Comparison of ENCODE assay signal across 12 cellular contexts in genomic region chr3:137764001-137764433, GRCh38. TPM values are rescaled to one million over a fixed set of nuclear protein-coding genes. Genes with fewer than 3 reads are reported as not detected.
A peak's percentile ranks its signal among the peaks of the same experiment; 100 is the strongest.
DNase-seq lines count a peak whose midpoint lies in the region; ATAC-seq and TF ChIP-seq lines count a peak whose summit lies in the region.
"Had no signal": no experiment of that assay in that cellular context is flagged by ENCODE, and none has a peak within 500 bp of the region (broad histone marks: within the 10 kb centered on the region; RNA-seq: fewer than 3 reads in every experiment).

TSS of gene SOX14 (plus strand) at chr3:137764315. CDS start at chr3:137764785, 470 bp downstream.

- no peak within 1 kb of the TSS for H3K4me3 Mint-ChIP-seq in activated T-cell treated with anti-CD3 and anti-CD28 coated beads, Interleukin-2, amount 50 U/mL, for 4 hours

- intact Hi-C loops in Right ventricle myocardium inferior (cut with DNase I) (no loop called here), left cardiac atrium (cut with DNase I) (no loop called here), transverse colon (cut with DNase I; ENCODE audit: low total_unique reads) (no loop called here)

- no peaks in the 10 kb centered on the region for H3K36me3 ChIP-seq in transverse colon
- H3K36me3 ChIP-seq: spleen, vagina had no signal

- H3K4me3 ChIP-seq in transverse colon = peak within 1 kb of the TSS in 2 of 4 donors; percentile 9 to 41
- H3K4me3 ChIP-seq: vagina had no signal

- peaks cover 2% of the 10 kb centered on the region for H3K4me1 Mint-ChIP-seq in activated T-cell treated with anti-CD3 and anti-CD28 coated beads, Interleukin-2, amount 50 U/mL, for 4 hours (ENCODE audit: low read depth)

- no peak for ATAC-seq in Right ventricle myocardium inferior
- no peak for ATAC-seq in left cardiac atrium
- no peak for ATAC-seq in activated T-cell treated with anti-CD3 and anti-CD28 coated beads, Interleukin-2, amount 50 U/mL, for 4 hours

- H3K27ac ChIP-seq in transverse colon = no peak within 1 kb of the TSS
- H3K27ac ChIP-seq: spleen, vagina had no signal

- no peak for TF ChIP-seq CTCF in transverse colon (IDR thresholded peaks at IDR 0.05)

- DNase-seq in Right ventricle myocardium inferior (ENCODE audit: missing footprints) (peak; percentile 37), left cardiac atrium (no peak), NCI-H748 treated with DMSO at 0.1 percent for 48 hours (lab: John Stamatoyannopoulos, UW) (peak; percentile 49), iPS-NIHi7 (ENCODE audit: extremely low spot score) (peak; percentile 86), transverse colon (peak; percentile 35), NOMO-1 (lab: John Stamatoyannopoulos, UW; ENCODE audit: unreplicated experiment in 2 of 2) (no peak), activated gamma-delta T cell (lab: John Stamatoyannopoulos, UW) (no peak)
- no peak for DNase-seq in activated T-cell treated with anti-CD3 and anti-CD28 coated beads, Interleukin-2, amount 50 U/mL, for 4 hours
- DNase-seq: SHP77, spleen had no signal

- H3K36me3 Mint-ChIP-seq in activated T-cell treated with anti-CD3 and anti-CD28 coated beads, Interleukin-2, amount 50 U/mL, for 4 hours (ENCODE audit: insufficient read depth) = no peaks in the 10 kb centered on the region

- peaks cover 88% of the 10 kb centered on the region for H3K27me3 Mint-ChIP-seq in activated T-cell treated with anti-CD3 and anti-CD28 coated beads, Interleukin-2, amount 50 U/mL, for 4 hours (ENCODE audit: low read depth)

- 3 to 10% methylated on average over 16 to 30 of the region's 30 CpGs for WGBS in transverse colon (ENCODE audit: low coverage in 1 of 2), 2 donors

- TF ChIP-seq POLR2A in transverse colon (IDR thresholded peaks at IDR 0.05) = no peak

- in situ Hi-C loops in transverse colon (cut with MboI; ENCODE audit: low pct_ligation_motif_present in 1 of 4, low pct_unique_long_range_greater_than_20kb in 1 of 4, low sequenced_read_pairs in 3 of 4) = no loop called here

- no peak for TF ChIP-seq EP300 in transverse colon (IDR thresholded peaks at IDR 0.05; ENCODE audit: low read depth)

- peaks cover 96% of the 10 kb centered on the region for H3K27me3 ChIP-seq in transverse colon

- peaks cover 0 to 32% (median 16%) of the 10 kb centered on the region in 4 donors for H3K4me1 ChIP-seq in transverse colon

- H3K9me3 ChIP-seq in transverse colon = no peaks in the 10 kb centered on the region
- H3K9me3 ChIP-seq: vagina had no signal

- no peaks in the 10 kb centered on the region for H3K9me3 Mint-ChIP-seq in activated T-cell treated with anti-CD3 and anti-CD28 coated beads, Interleukin-2, amount 50 U/mL, for 4 hours

RNA-seq across cellular contexts. Expression of gene SOX14, which starts in this region (rescaled TPM):
- total RNA-seq in Right ventricle myocardium inferior (not detected), left cardiac atrium (not detected), transverse colon (not detected)
- total RNA-seq in activated T-cell treated with anti-CD3 and anti-CD28 coated beads, Interleukin-2, amount 50 U/mL, for 4 hours = not detected
- total RNA-seq: frontal cortex, spleen, vagina had no signal

Comparison
In these comparisons a context has a peak if more than half of its experiments do, and no peak if none do; other contexts are left out.
1. Peak in DNase-seq in Right ventricle myocardium inferior; RNA of the gene not detected or under 1 TPM.
2. Peak in DNase-seq in transverse colon; RNA of the gene not detected or under 1 TPM.
3. DNase-seq: peak in NCI-H748 treated with DMSO at 0.1 percent for 48 hours (single experiment) and iPS-NIHi7 (single experiment); none in left cardiac atrium (single experiment), NOMO-1 (0 of 2), activated gamma-delta T cell (single experiment) and activated T-cell treated with anti-CD3 and anti-CD28 coated beads, Interleukin-2, amount 50 U/mL, for 4 hours (single experiment).